In genomic region chr11:287821-288327, GRCh38 we compare ENCODE assay signal across 8 cellular contexts. TPM values are rescaled to one million over a fixed set of nuclear protein-coding genes. Genes with fewer than 3 reads are reported as not detected.
DNase-seq lines count a peak whose midpoint lies in the region; ATAC-seq and TF ChIP-seq lines count a peak whose summit lies in the region.

No MANE protein-coding gene starts in this region.

- peak overlapping the region; percentile 78 for H3K4me3 ChIP-seq in BLaER1
- H3K4me3 ChIP-seq in Peyer's patch: peak overlapping the region; percentile 62 to 87 (median 70)
- peak overlapping the region; percentile 57 for H3K4me3 ChIP-seq in mononuclear cell (ENCODE audit: low read length)

- H3K27ac ChIP-seq in BLaER1: peak overlapping the region; percentile 82; the same call in 1 of the 2 replicates
- peak overlapping the region; percentile 88 to 96 (median 92) for H3K27ac ChIP-seq in Peyer's patch

- H3K36me3 ChIP-seq in BLaER1: peaks cover 25% of the 10 kb centered on the region
- H3K36me3 ChIP-seq in Peyer's patch: peaks cover 0 to 8% (median 0%) of the 10 kb centered on the region in 3 donors

- H3K4me1 Mint-ChIP-seq in central memory CD8-positive, alpha-beta T cell: peaks cover 47% of the 10 kb centered on the region

- H3K4me2 ChIP-seq in BLaER1: peak overlapping the region; percentile 99

- H3K9me3 Mint-ChIP-seq in central memory CD8-positive, alpha-beta T cell: no peaks in the 10 kb centered on the region

- no peaks in the 10 kb centered on the region for H3K27me3 Mint-ChIP-seq in central memory CD8-positive, alpha-beta T cell

- ATAC-seq in central memory CD8-positive, alpha-beta T cell (replicated peaks; ENCODE audit: extremely low read depth, poor library complexity, severe bottlenecking): peak; percentile 42
- ATAC-seq in GM21786 (IDR thresholded peaks at IDR 0.05; ENCODE audit: unreplicated experiment): no peak
- no peak for ATAC-seq in HG03442 (IDR thresholded peaks at IDR 0.05; ENCODE audit: unreplicated experiment)

- peaks cover 19% of the 10 kb centered on the region for H4K20me1 ChIP-seq in BLaER1

- peaks cover 31% of the 10 kb centered on the region for H3K36me3 Mint-ChIP-seq in central memory CD8-positive, alpha-beta T cell (ENCODE audit: insufficient read depth)

- H3K27me3 ChIP-seq in BLaER1 (peaks cover 59% of the 10 kb centered on the region), Peyer's patch (no peaks in the 10 kb centered on the region), mononuclear cell (ENCODE audit: insufficient read depth, low read length) (peaks cover 11% of the 10 kb centered on the region)

- H3K4me1 ChIP-seq in BLaER1 (peaks cover 49% of the 10 kb centered on the region), Peyer's patch (peaks cover 0 to 20% (median 4%) of the 10 kb centered on the region in 4 donors), mononuclear cell (ENCODE audit: insufficient read depth, low read length) (peaks cover 37% of the 10 kb centered on the region)

- TF ChIP-seq POLR2A in Peyer's patch (IDR thresholded peaks at IDR 0.05): peak; percentile 72 to 76

- H3K9me3 ChIP-seq in BLaER1: no peaks in the 10 kb centered on the region
- no peaks in the 10 kb centered on the region for H3K9me3 ChIP-seq in Peyer's patch
- H3K9me3 ChIP-seq in mononuclear cell (ENCODE audit: low read depth, low read length): no peaks in the 10 kb centered on the region

- DNase-seq in Peyer's patch: peak; percentile 53 to 86 (median 84)
- DNase-seq in central memory CD8-positive, alpha-beta T cell (ENCODE audit: low spot score in 2 of 2): no peak
- DNase-seq in ureter (ENCODE audit: low spot score): peak; percentile 49
- no peak for DNase-seq in DMS114 treated with DMSO at 0.1 percent for 48 hours (lab: John Stamatoyannopoulos, UW; ENCODE audit: unreplicated experiment)

- H3K27ac Mint-ChIP-seq in central memory CD8-positive, alpha-beta T cell (ENCODE audit: low read depth): peak overlapping the region; percentile 97

- TF ChIP-seq CTCF in Peyer's patch (IDR thresholded peaks at IDR 0.05): no peak

- H3K4me3 Mint-ChIP-seq in central memory CD8-positive, alpha-beta T cell: peak overlapping the region; percentile 99

- peak overlapping the region; percentile 81 for H3K9ac ChIP-seq in BLaER1

RNA-seq across cellular contexts. Expression of gene PGGHG, which starts 1.1 kb away (rescaled TPM):
- total RNA-seq in Peyer's patch (100 to 1,000 TPM in 3 of 4 donors, 10 to 100 TPM in 1; 94.2 to 385 (median 317) TPM), mononuclear cell (85.2 TPM), ureter (45.0 TPM)

RNA-seq across cellular contexts. Expression of gene NLRP6, which starts 9.7 kb away (rescaled TPM):
- total RNA-seq in Peyer's patch (100 to 1,000 TPM; 109 to 687 (median 492) TPM), mononuclear cell (9.7 TPM), ureter (0.36 TPM)

RNA-seq across cellular contexts. Expression of gene IFITM5, which starts 11.5 kb away (rescaled TPM):
- total RNA-seq in Peyer's patch (not detected), mononuclear cell (not detected), ureter (not detected)

RNA-seq across cellular contexts. Expression of gene IFITM2, which starts 19.7 kb away (rescaled TPM):
- 10 to 100 TPM; 15.6 to 98.2 (median 46.0) TPM for total RNA-seq in Peyer's patch
- 52.9 TPM for total RNA-seq in mononuclear cell
- total RNA-seq in ureter: 408 TPM

RNA-seq across cellular contexts. Expression of gene IFITM1, which starts 26.0 kb away (rescaled TPM):
- 100 to 1,000 TPM in 2 of 4 donors, 10 to 100 TPM in 2; 45.9 to 141 (median 89.6) TPM for total RNA-seq in Peyer's patch
- total RNA-seq in mononuclear cell: 276 TPM
- 150 TPM for total RNA-seq in ureter

Comparison
In these comparisons a context has a peak if more than half of its experiments do, and no peak if none do; other contexts are left out.
1. DNase-seq: peak in Peyer's patch (3 of 3) and ureter (single experiment); none in central memory CD8-positive, alpha-beta T cell (0 of 2) and DMS114 treated with DMSO at 0.1 percent for 48 hours (single experiment).
2. RNA of gene NLRP6, which starts 9.7 kb away (total RNA-seq): 109 to 687 TPM in Peyer's patch; 9.7 TPM in mononuclear cell (single experiment) and 0.36 TPM in ureter (single experiment); every median in the first group is over 10 times any median in the second.
3. Peak in every context shown above with its lines, with median percentiles within 50 percentile points of each other: H3K4me3 ChIP-seq.